ENCODE assay signal across 8 cellular contexts in genomic region chr11:5280582-5281102, GRCh38. TPM values are rescaled to one million over a fixed set of nuclear protein-coding genes. Genes with fewer than 3 reads are reported as not detected.
DNase-seq lines count a peak whose midpoint lies in the region; ATAC-seq lines count a peak whose summit lies in the region.

No MANE protein-coding gene starts in this region.

- H3K4me1 Mint-ChIP-seq in activated naive CD4-positive, alpha-beta T cell treated with anti-CD3 and anti-CD28 coated beads, Interleukin-2, amount 10 ng/mL, durations not matched to agents 7 days and 5 days, result no peaks in the 10 kb centered on the region

- H3K27me3 Mint-ChIP-seq in activated naive CD4-positive, alpha-beta T cell treated with anti-CD3 and anti-CD28 coated beads, Interleukin-2, amount 10 ng/mL, durations not matched to agents 7 days and 5 days, result no peaks in the 10 kb centered on the region

- DNase-seq in activated naive CD4-positive, alpha-beta T cell treated with anti-CD3 and anti-CD28 coated beads, Interleukin-2, amount 10 ng/mL, durations not matched to agents 7 days and 5 days, result peak; percentile 22
- DNase-seq in activated naive CD4-positive, alpha-beta T cell treated with Interleukin-2 at 50 U/mL for 16 hours, result no peak
- peak; percentile 71 for DNase-seq in T1000 (lab: John Stamatoyannopoulos, UW)
- peak; percentile 39 for DNase-seq in Right ventricle myocardium superior
- DNase-seq in stimulated activated CD4-positive, alpha-beta T cell treated with anti-CD3 and anti-CD28 coated beads, TNF-alpha, amount 100 ng/mL, for 48 hours (ENCODE audit: low read depth in 3 of 3), result peak in 2 of 3 donors; percentile 2 to 19
- DNase-seq in DMS79 treated with DMSO at 0.1 percent for 48 hours (lab: John Stamatoyannopoulos, UW), result no peak

- H3K9me3 Mint-ChIP-seq in activated naive CD4-positive, alpha-beta T cell treated with anti-CD3 and anti-CD28 coated beads, Interleukin-2, amount 10 ng/mL, durations not matched to agents 7 days and 5 days, result no peaks in the 10 kb centered on the region

- intact Hi-C loops in Right ventricle myocardium superior (cut with DNase I), result no loop called here

- CTCF ChIA-PET in activated naive CD4-positive, alpha-beta T cell treated with anti-CD3 and anti-CD28 coated beads, Interleukin-2, amount 10 ng/mL, durations not matched to agents 7 days and 5 days (lab: Charles Lee), result no interaction called here

- no peak overlapping the region for H3K4me3 Mint-ChIP-seq in activated naive CD4-positive, alpha-beta T cell treated with anti-CD3 and anti-CD28 coated beads, Interleukin-2, amount 10 ng/mL, durations not matched to agents 7 days and 5 days

- ATAC-seq in GM21529 (IDR thresholded peaks at IDR 0.05; ENCODE audit: unreplicated experiment) (peak; percentile 95), HG03571 (IDR thresholded peaks at IDR 0.05; ENCODE audit: unreplicated experiment) (peak; percentile 86), Right ventricle myocardium superior (ENCODE audit: poor library complexity) (peak; percentile 56)

- H3K36me3 Mint-ChIP-seq in activated naive CD4-positive, alpha-beta T cell treated with anti-CD3 and anti-CD28 coated beads, Interleukin-2, amount 10 ng/mL, durations not matched to agents 7 days and 5 days, result no peaks in the 10 kb centered on the region

- H3K27ac Mint-ChIP-seq in activated naive CD4-positive, alpha-beta T cell treated with anti-CD3 and anti-CD28 coated beads, Interleukin-2, amount 10 ng/mL, durations not matched to agents 7 days and 5 days, result no peak overlapping the region

RNA-seq across cellular contexts. Expression of gene HBE1, which starts 10.9 kb away (rescaled TPM):
- total RNA-seq in Right ventricle myocardium superior, result not detected

RNA-seq across cellular contexts. Expression of gene OR51B4, which starts 21.1 kb away (rescaled TPM):
- total RNA-seq in Right ventricle myocardium superior, result not detected

RNA-seq across cellular contexts. Expression of gene HBG2, which starts 26.1 kb away (rescaled TPM):
- not detected for total RNA-seq in Right ventricle myocardium superior

RNA-seq across cellular contexts. Expression of gene HBG1, which starts 31.0 kb away (rescaled TPM):
- not detected for total RNA-seq in Right ventricle myocardium superior

RNA-seq across cellular contexts. Expression of gene OR51B2, which starts 43.5 kb away (rescaled TPM):
- total RNA-seq in Right ventricle myocardium superior, result not detected

Comparison
In these comparisons a context has a peak if more than half of its experiments do, and no peak if none do; other contexts are left out.
1. DNase-seq: peak in activated naive CD4-positive, alpha-beta T cell treated with anti-CD3 and anti-CD28 coated beads, Interleukin-2, amount 10 ng/mL, durations not matched to agents 7 days and 5 days (single experiment), T1000 (single experiment), Right ventricle myocardium superior (single experiment) and stimulated activated CD4-positive, alpha-beta T cell treated with anti-CD3 and anti-CD28 coated beads, TNF-alpha, amount 100 ng/mL, for 48 hours (2 of 3); none in activated naive CD4-positive, alpha-beta T cell treated with Interleukin-2 at 50 U/mL for 16 hours (single experiment) and DMS79 treated with DMSO at 0.1 percent for 48 hours (single experiment).
2. Peak in every context shown above with its lines, with median percentiles within 50 percentile points of each other: ATAC-seq.